Comparison of ENCODE assay signal across 1 cellular context in the genomic region with DNA sequence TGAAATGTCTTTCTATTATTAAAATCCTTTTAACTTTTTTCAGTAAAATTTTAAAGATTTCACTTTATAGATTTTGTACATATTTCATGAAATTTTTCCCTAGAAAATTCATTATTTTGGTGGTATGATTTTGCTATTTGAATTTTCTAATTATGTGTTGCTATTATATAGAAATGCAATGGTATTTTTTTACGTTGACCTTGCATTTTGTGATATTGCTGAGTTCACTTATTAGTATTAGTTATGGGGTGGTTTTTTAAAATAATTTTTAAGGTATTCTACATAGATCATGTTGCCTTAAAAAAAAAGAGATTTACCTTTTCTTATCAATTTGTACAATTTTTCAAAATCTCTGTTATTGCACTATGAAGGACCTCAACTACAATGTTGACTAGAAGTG.
A peak's percentile ranks its signal among the peaks of the same experiment; 100 is the strongest.
TF ChIP-seq lines count a peak whose summit lies in the region.

No MANE protein-coding gene starts in this region.

TF ChIP-seq in K562, 482 proteins besides CTCF, POLR2A, EP300 and RAD21 (continued from another document):
- TF ChIP-seq NR4A1 (CRISPR knock-in tag; IDR thresholded peaks at IDR 0.05) = no peak
- no peak for TF ChIP-seq NR4A1 (tag; IDR thresholded peaks at IDR 0.05)
- no peak for TF ChIP-seq NUFIP1 (IDR thresholded peaks at IDR 0.05; ENCODE audit: partially characterized antibody)
- TF ChIP-seq, protein P1, sequence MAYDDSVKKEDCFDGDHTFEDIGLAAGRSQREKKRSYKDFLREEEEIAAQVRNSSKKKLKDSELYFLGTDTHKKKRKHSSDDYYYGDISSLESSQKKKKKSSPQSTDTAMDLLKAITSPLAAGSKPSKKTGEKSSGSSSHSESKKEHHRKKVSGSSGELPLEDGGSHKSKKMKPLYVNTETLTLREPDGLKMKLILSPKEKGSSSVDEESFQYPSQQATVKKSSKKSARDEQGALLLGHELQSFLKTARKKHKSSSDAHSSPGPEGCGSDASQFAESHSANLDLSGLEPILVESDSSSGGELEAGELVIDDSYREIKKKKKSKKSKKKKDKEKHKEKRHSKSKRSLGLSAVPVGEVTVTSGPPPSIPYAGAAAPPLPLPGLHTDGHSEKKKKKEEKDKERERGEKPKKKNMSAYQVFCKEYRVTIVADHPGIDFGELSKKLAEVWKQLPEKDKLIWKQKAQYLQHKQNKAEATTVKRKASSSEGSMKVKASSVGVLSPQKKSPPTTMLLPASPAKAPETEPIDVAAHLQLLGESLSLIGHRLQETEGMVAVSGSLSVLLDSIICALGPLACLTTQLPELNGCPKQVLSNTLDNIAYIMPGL (CRISPR knock-in tag; IDR thresholded peaks at IDR 0.05) = no peak
- TF ChIP-seq ZNF316 (IDR thresholded peaks at IDR 0.05) = peak; percentile 66; the same call in 1 of the 2 replicates
